ENCODE assay signal across 18 cellular contexts in genomic region chr2:30758315-30758714, GRCh38. TPM values are rescaled to one million over a fixed set of nuclear protein-coding genes. Genes with fewer than 3 reads are reported as not detected.
"Had no signal": no experiment of that assay in that cellular context is flagged by ENCODE, and none has a peak within 500 bp of the region (broad histone marks: within the 10 kb centered on the region; RNA-seq: fewer than 3 reads in every experiment).

No MANE protein-coding gene starts in this region.

- DNase-seq: activated CD4-positive, alpha-beta T cell treated with anti-CD3 and anti-CD28 coated beads, Interleukin-2, amount 10 ng/mL, durations not matched to agents 24 days and 14 days; activated CD4-positive, CD25-positive, alpha-beta regulatory T cell; activated CD8-positive, alpha-beta memory T cell treated with anti-CD3 and anti-CD28 coated beads for 24 hours; activated naive CD4-positive, alpha-beta T cell; hypothalamus; kidney; left ventricle myocardium superior; mesenchymal stem cell; natural killer cell; nucleus accumbens; stimulated activated CD4-positive, alpha-beta T cell treated with anti-CD3 and anti-CD28 coated beads, Interleukin-4, amount 100 ng/mL, for 24 hours; stimulated activated naive CD4-positive, alpha-beta T cell; substantia nigra had no signal

- H3K4me1 Mint-ChIP-seq: activated CD4-positive, alpha-beta T cell treated with anti-CD3 and anti-CD28 coated beads, Interleukin-2, amount 10 ng/mL, durations not matched to agents 24 days and 14 days; natural killer cell had no signal

- H3K9me3 Mint-ChIP-seq: activated CD4-positive, alpha-beta T cell treated with anti-CD3 and anti-CD28 coated beads, Interleukin-2, amount 10 ng/mL, durations not matched to agents 24 days and 14 days; natural killer cell; T-helper 2 cell treated with Interferon-gamma antibody and Interleukin-4, amounts not matched to agents 5 μg/mL and 100 μg/mL, for 36 hours had no signal

- H3K27me3 Mint-ChIP-seq: activated CD4-positive, alpha-beta T cell treated with anti-CD3 and anti-CD28 coated beads, Interleukin-2, amount 10 ng/mL, durations not matched to agents 24 days and 14 days had no signal

- H3K27ac ChIP-seq: ascending aorta, right atrium auricular region, skin epidermis, tibial nerve had no signal

- H3K36me3 Mint-ChIP-seq: natural killer cell had no signal

- H3K4me1 ChIP-seq: ascending aorta, right atrium auricular region, tibial nerve had no signal

- H3K36me3 ChIP-seq: ascending aorta, right atrium auricular region, tibial nerve had no signal

- H3K4me3 Mint-ChIP-seq: activated CD4-positive, alpha-beta T cell treated with anti-CD3 and anti-CD28 coated beads, Interleukin-2, amount 10 ng/mL, durations not matched to agents 24 days and 14 days; natural killer cell; T-helper 2 cell treated with Interferon-gamma antibody and Interleukin-4, amounts not matched to agents 5 μg/mL and 100 μg/mL, for 36 hours had no signal

- H3K4me3 ChIP-seq: ascending aorta, right atrium auricular region, skin epidermis, tibial nerve had no signal

- H3K9me3 ChIP-seq: ascending aorta, right atrium auricular region, tibial nerve had no signal

- H3K27ac Mint-ChIP-seq: activated CD4-positive, alpha-beta T cell treated with anti-CD3 and anti-CD28 coated beads, Interleukin-2, amount 10 ng/mL, durations not matched to agents 24 days and 14 days; natural killer cell; T-helper 2 cell treated with Interferon-gamma antibody and Interleukin-4, amounts not matched to agents 5 μg/mL and 100 μg/mL, for 36 hours had no signal

- H3K27me3 ChIP-seq: ascending aorta, right atrium auricular region, tibial nerve had no signal

RNA-seq across cellular contexts. Expression of gene CAPN13, which starts 48.9 kb away (rescaled TPM):
- total RNA-seq: activated CD4-positive, alpha-beta T cell treated with anti-CD3 and anti-CD28 coated beads, Interleukin-2, amount 10 ng/mL, durations not matched to agents 24 days and 14 days; ascending aorta; left ventricle myocardium superior; natural killer cell; right atrium auricular region; tibial nerve had no signal
